1 cellular context compared by ENCODE assay signal in genomic region chr16:75471723-75472634, GRCh38.
TF ChIP-seq lines count a peak whose summit lies in the region.

No MANE protein-coding gene starts in this region.

TF ChIP-seq in HepG2, 621 proteins besides CTCF, POLR2A, EP300 and RAD21 (continued from another document and continues in another):
- no peak for TF ChIP-seq THAP8 (CRISPR knock-in tag; IDR thresholded peaks at IDR 0.05; ENCODE audit: borderline replicate concordance)
- no peak for TF ChIP-seq CBX5 (CRISPR knock-in tag; IDR thresholded peaks at IDR 0.05; ENCODE audit: borderline replicate concordance)
- TF ChIP-seq NR2F6 (IDR thresholded peaks at IDR 0.05): no peak
- peak; percentile 33; the same call in 1 of the 2 replicates for TF ChIP-seq NR2F6 (CRISPR knock-in tag; IDR thresholded peaks at IDR 0.05)
- TF ChIP-seq NR0B2 (CRISPR knock-in tag; IDR thresholded peaks at IDR 0.05): no peak
- TF ChIP-seq TGIF2 (CRISPR knock-in tag; IDR thresholded peaks at IDR 0.05): 0 out of 2 replicates have a peak, but pooled peaks have one; percentile 33
- TF ChIP-seq DMAP1 (CRISPR knock-in tag; IDR thresholded peaks at IDR 0.05): no peak
- 0 out of 2 replicates have a peak, but pooled peaks have one; percentile 42 for TF ChIP-seq DNMT3B (CRISPR knock-in tag; conservative IDR thresholded peaks at IDR 0.05)
- no peak for TF ChIP-seq ZNF564 (CRISPR knock-in tag; IDR thresholded peaks at IDR 0.05)
- TF ChIP-seq NFKB2 (CRISPR knock-in tag; IDR thresholded peaks at IDR 0.05; ENCODE audit: borderline replicate concordance): no peak
- TF ChIP-seq ZBTB42 (CRISPR knock-in tag; IDR thresholded peaks at IDR 0.05): no peak
- TF ChIP-seq ZNF703 (CRISPR knock-in tag; IDR thresholded peaks at IDR 0.05; ENCODE audit: borderline replicate concordance): no peak
- no peak for TF ChIP-seq ZNF660 (CRISPR knock-in tag; IDR thresholded peaks at IDR 0.05; ENCODE audit: borderline replicate concordance, low read depth)
- TF ChIP-seq, protein P1, sequence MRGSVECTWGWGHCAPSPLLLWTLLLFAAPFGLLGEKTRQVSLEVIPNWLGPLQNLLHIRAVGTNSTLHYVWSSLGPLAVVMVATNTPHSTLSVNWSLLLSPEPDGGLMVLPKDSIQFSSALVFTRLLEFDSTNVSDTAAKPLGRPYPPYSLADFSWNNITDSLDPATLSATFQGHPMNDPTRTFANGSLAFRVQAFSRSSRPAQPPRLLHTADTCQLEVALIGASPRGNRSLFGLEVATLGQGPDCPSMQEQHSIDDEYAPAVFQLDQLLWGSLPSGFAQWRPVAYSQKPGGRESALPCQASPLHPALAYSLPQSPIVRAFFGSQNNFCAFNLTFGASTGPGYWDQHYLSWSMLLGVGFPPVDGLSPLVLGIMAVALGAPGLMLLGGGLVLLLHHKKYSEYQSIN (CRISPR knock-in tag; IDR thresholded peaks at IDR 0.05; ENCODE audit: borderline replicate concordance): no peak
- no peak for TF ChIP-seq ZNF709 (CRISPR knock-in tag; IDR thresholded peaks at IDR 0.05)
- no peak for TF ChIP-seq ARHGAP35 (CRISPR knock-in tag; IDR thresholded peaks at IDR 0.05; ENCODE audit: borderline replicate concordance)
- TF ChIP-seq FOSL2 (CRISPR knock-in tag; IDR thresholded peaks at IDR 0.05): peak; percentile 77
- no peak for TF ChIP-seq EED (CRISPR knock-in tag; IDR thresholded peaks at IDR 0.05)
- no peak for TF ChIP-seq E2F5 (CRISPR knock-in tag; conservative IDR thresholded peaks at IDR 0.05)
- peak; percentile 74 for TF ChIP-seq MIXL1 (CRISPR knock-in tag; IDR thresholded peaks at IDR 0.05)
- no peak for TF ChIP-seq NFYB (CRISPR knock-in tag; IDR thresholded peaks at IDR 0.05)
- no peak for TF ChIP-seq ZFP36 (IDR thresholded peaks at IDR 0.05; ENCODE audit: borderline replicate concordance, low read depth, low read length, partially characterized antibody)
- no peak for TF ChIP-seq CAMTA2 (CRISPR knock-in tag; IDR thresholded peaks at IDR 0.05; ENCODE audit: borderline replicate concordance)
- no peak for TF ChIP-seq GMEB2 (CRISPR knock-in tag; IDR thresholded peaks at IDR 0.05; ENCODE audit: low read depth)
- TF ChIP-seq HNRNPLL (IDR thresholded peaks at IDR 0.05; ENCODE audit: low read depth, low read length, poor library complexity, severe bottlenecking): no peak
- no peak for TF ChIP-seq ELF4 (CRISPR knock-in tag; IDR thresholded peaks at IDR 0.05; ENCODE audit: borderline replicate concordance)
- no peak for TF ChIP-seq TFE3 (CRISPR knock-in tag; IDR thresholded peaks at IDR 0.05)
- no peak for TF ChIP-seq RFX5 (IDR thresholded peaks at IDR 0.05; ENCODE audit: low read depth, low read length)
- TF ChIP-seq PPARG (CRISPR knock-in tag; conservative IDR thresholded peaks at IDR 0.05): no peak
- TF ChIP-seq ZBTB44 (CRISPR knock-in tag; IDR thresholded peaks at IDR 0.05): no peak
- TF ChIP-seq ZBED4 (CRISPR knock-in tag; IDR thresholded peaks at IDR 0.05; ENCODE audit: borderline replicate concordance): no peak
- no peak for TF ChIP-seq ZNF317 (CRISPR knock-in tag; IDR thresholded peaks at IDR 0.05)
- no peak for TF ChIP-seq SMARCC2 (IDR thresholded peaks at IDR 0.05)
- TF ChIP-seq ZNF746 (CRISPR knock-in tag; IDR thresholded peaks at IDR 0.05): no peak
- TF ChIP-seq AGO2 (optimal IDR thresholded peaks at IDR 0.05; ENCODE audit: low read depth, low read length): no peak
- TF ChIP-seq, protein P2, sequence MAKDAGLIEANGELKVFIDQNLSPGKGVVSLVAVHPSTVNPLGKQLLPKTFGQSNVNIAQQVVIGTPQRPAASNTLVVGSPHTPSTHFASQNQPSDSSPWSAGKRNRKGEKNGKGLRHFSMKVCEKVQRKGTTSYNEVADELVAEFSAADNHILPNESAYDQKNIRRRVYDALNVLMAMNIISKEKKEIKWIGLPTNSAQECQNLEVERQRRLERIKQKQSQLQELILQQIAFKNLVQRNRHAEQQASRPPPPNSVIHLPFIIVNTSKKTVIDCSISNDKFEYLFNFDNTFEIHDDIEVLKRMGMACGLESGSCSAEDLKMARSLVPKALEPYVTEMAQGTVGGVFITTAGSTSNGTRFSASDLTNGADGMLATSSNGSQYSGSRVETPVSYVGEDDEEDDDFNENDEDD (CRISPR knock-in tag; IDR thresholded peaks at IDR 0.05; ENCODE audit: borderline replicate concordance): no peak
- no peak for TF ChIP-seq PAWR (CRISPR knock-in tag; IDR thresholded peaks at IDR 0.05; ENCODE audit: borderline replicate concordance)
- no peak for TF ChIP-seq DMTF1 (CRISPR knock-in tag; IDR thresholded peaks at IDR 0.05)
- no peak for TF ChIP-seq CEBPZ (IDR thresholded peaks at IDR 0.05; ENCODE audit: low read length)
- TF ChIP-seq ZNF292 (CRISPR knock-in tag; IDR thresholded peaks at IDR 0.05; ENCODE audit: borderline replicate concordance, low read depth): no peak
- no peak for TF ChIP-seq PHF21A (CRISPR knock-in tag; IDR thresholded peaks at IDR 0.05)
- no peak for TF ChIP-seq MEF2D (CRISPR knock-in tag; IDR thresholded peaks at IDR 0.05)
- TF ChIP-seq, protein P3, sequence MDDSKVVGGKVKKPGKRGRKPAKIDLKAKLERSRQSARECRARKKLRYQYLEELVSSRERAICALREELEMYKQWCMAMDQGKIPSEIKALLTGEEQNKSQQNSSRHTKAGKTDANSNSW (CRISPR knock-in tag; IDR thresholded peaks at IDR 0.05; ENCODE audit: borderline replicate concordance): no peak
- TF ChIP-seq ZNF75D (CRISPR knock-in tag; IDR thresholded peaks at IDR 0.05; ENCODE audit: borderline replicate concordance): no peak
- TF ChIP-seq RBFOX2 (IDR thresholded peaks at IDR 0.05; ENCODE audit: low read depth, low read length): no peak
